ENCODE assay signal across 14 cellular contexts in the genomic region with DNA sequence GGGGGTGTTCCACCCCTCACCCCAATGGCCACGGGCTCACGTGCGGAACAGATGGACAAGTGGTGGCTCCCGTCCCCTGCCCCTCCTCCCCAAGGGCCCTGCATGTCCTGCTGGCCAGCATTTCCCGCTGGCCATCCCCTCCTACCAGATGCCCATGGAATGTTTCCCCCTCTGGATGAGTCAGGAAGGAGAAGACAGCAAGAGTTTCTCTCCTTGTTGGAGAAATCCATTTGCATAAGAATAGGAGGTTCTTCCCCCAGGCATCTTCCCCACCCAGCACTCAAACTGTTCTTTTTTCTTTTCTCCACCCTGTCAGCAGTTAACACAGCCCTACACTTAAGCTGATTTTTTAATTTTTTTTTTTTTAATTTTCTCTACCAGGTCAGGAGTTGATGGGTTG.
A peak's percentile ranks its signal among the peaks of the same experiment; 100 is the strongest.
DNase-seq lines count a peak whose midpoint lies in the region; ATAC-seq and TF ChIP-seq lines count a peak whose summit lies in the region.
"Had no signal": no experiment of that assay in that cellular context is flagged by ENCODE, and none has a peak within 500 bp of the region (broad histone marks: within the 10 kb centered on the region; RNA-seq: fewer than 3 reads in every experiment).

No MANE protein-coding gene starts in this region.

- H3K9me3 Mint-ChIP-seq in WTC11 = peaks cover 50% of the 10 kb centered on the region

- no peaks in the 10 kb centered on the region for H3K27me3 Mint-ChIP-seq in WTC11 (ENCODE audit: low read depth)
- H3K27me3 Mint-ChIP-seq: B cell; CD4-positive, alpha-beta memory T cell had no signal

- H3K9me3 ChIP-seq in A673 (ENCODE audit: low read depth, low read length, poor library complexity, severe bottlenecking) (peaks cover 17% of the 10 kb centered on the region), HAP-1 (no peaks in the 10 kb centered on the region; the same call in 1 of the 2 replicates), BE2C (no peaks in the 10 kb centered on the region)

- H3K36me3 Mint-ChIP-seq in WTC11 = peaks cover 52% of the 10 kb centered on the region
- H3K36me3 Mint-ChIP-seq: CD4-positive, alpha-beta memory T cell had no signal

- no peak overlapping the region for H3K27ac ChIP-seq in A673 (ENCODE audit: low read depth, low read length, poor library complexity, severe bottlenecking)
- H3K27ac ChIP-seq: 22Rv1, C4-2B had no signal

- TF ChIP-seq CTCF in A673 (conservative IDR thresholded peaks at IDR 0.05; ENCODE audit: low read depth, low read length) (no peak), WTC11 (IDR thresholded peaks at IDR 0.05) (no peak), BE2C (IDR thresholded peaks at IDR 0.05; ENCODE audit: low read depth, low read length) (no peak)

- H3K4me3 Mint-ChIP-seq in WTC11 = no peak overlapping the region
- H3K4me3 Mint-ChIP-seq: B cell; CD4-positive, alpha-beta memory T cell had no signal

- H3K4me3 ChIP-seq in A673 (ENCODE audit: low read depth, low read length, poor library complexity, severe bottlenecking) (no peak overlapping the region), HAP-1 (no peak overlapping the region), BE2C (ENCODE audit: low read depth, low read length) (no peak overlapping the region)

- BruUV-seq in A673 (replicated peaks; lab: Mats Ljungman, UMichigan) = no TSS peak

- H3K36me3 ChIP-seq in A673 (ENCODE audit: insufficient read depth, low read length, poor library complexity, severe bottlenecking) (no peaks in the 10 kb centered on the region), HAP-1 (replicated peaks) (no peaks in the 10 kb centered on the region), BE2C (no peaks in the 10 kb centered on the region)

- DNase-seq in A673 (ENCODE audit: low spot score) = peak; percentile 2
- peak; percentile 17 to 22 for DNase-seq in HAP-1 (ENCODE audit: low spot score in 2 of 2)
- DNase-seq in WTC11 (ENCODE audit: low spot score) = no peak
- DNase-seq in iPS DF 19.7 (ENCODE audit: low read depth, low spot score) = peak; percentile 12
- DNase-seq in BE2C = no peak
- DNase-seq in ecto neural progenitor cell (ENCODE audit: low spot score) = no peak
- no peak for DNase-seq in kidney tubule cell (ENCODE audit: low spot score)
- DNase-seq: CD4-positive, alpha-beta memory T cell; DMS79; GOT3 had no signal

- H3K4me1 ChIP-seq in A673 (ENCODE audit: insufficient read depth, low read length, poor library complexity, severe bottlenecking) = no peaks in the 10 kb centered on the region
- no peaks in the 10 kb centered on the region for H3K4me1 ChIP-seq in HAP-1
- no peaks in the 10 kb centered on the region for H3K4me1 ChIP-seq in BE2C

- peaks cover 11% of the 10 kb centered on the region for H3K4me1 Mint-ChIP-seq in WTC11
- H3K4me1 Mint-ChIP-seq: B cell; CD4-positive, alpha-beta memory T cell had no signal

- peak overlapping the region; percentile 6; the same call in 1 of the 2 replicates for H3K27ac Mint-ChIP-seq in WTC11
- H3K27ac Mint-ChIP-seq: B cell; CD4-positive, alpha-beta memory T cell had no signal

- H3K27me3 ChIP-seq in A673 (replicated peaks; ENCODE audit: insufficient read depth, low read depth, low read length, poor library complexity) = no peaks in the 10 kb centered on the region
- no peaks in the 10 kb centered on the region for H3K27me3 ChIP-seq in HAP-1 (ENCODE audit: low read depth)
- H3K27me3 ChIP-seq in BE2C = no peaks in the 10 kb centered on the region

- ATAC-seq in WTC11 = peak; percentile 90
- no peak for ATAC-seq in HG03432 (IDR thresholded peaks at IDR 0.05; ENCODE audit: unreplicated experiment)

- POLR2A ChIA-PET in A673 (lab: Charles Lee; ENCODE audit: low non-redundant PET) = no interaction called here
- POLR2A ChIA-PET in WTC11 (lab: Charles Lee) = no interaction called here

- intact Hi-C loops in A673 (cut with micrococcal nuclease; ENCODE audit: unreplicated experiment) = no loop called here

- in situ Hi-C loops in HAP-1 (cut with MboI; ENCODE audit: low sequenced_read_pairs) = no loop called here

- CTCF ChIA-PET in A673 (lab: Charles Lee) = no interaction called here
- CTCF ChIA-PET in WTC11 (lab: Charles Lee) = no interaction called here

TF ChIP-seq in WTC11, 78 proteins besides CTCF, POLR2A, EP300 and RAD21:
- TF ChIP-seq ZSCAN18 (CRISPR knock-in tag; IDR thresholded peaks at IDR 0.05) (0 out of 2 replicates have a peak, but pooled peaks have one; percentile 32), HMGA2 (CRISPR knock-in tag; IDR thresholded peaks at IDR 0.05) (no peak), ESRRA (CRISPR knock-in tag; IDR thresholded peaks at IDR 0.05; ENCODE audit: borderline replicate concordance) (no peak), MXD4 (CRISPR knock-in tag; IDR thresholded peaks at IDR 0.05; ENCODE audit: borderline replicate concordance) (no peak), SMAD3 (CRISPR knock-in tag; IDR thresholded peaks at IDR 0.05; ENCODE audit: borderline replicate concordance) (no peak), PRRX2 (CRISPR knock-in tag; IDR thresholded peaks at IDR 0.05) (0 out of 2 replicates have a peak, but pooled peaks have one; percentile 39)
- TF ChIP-seq, protein P1, sequence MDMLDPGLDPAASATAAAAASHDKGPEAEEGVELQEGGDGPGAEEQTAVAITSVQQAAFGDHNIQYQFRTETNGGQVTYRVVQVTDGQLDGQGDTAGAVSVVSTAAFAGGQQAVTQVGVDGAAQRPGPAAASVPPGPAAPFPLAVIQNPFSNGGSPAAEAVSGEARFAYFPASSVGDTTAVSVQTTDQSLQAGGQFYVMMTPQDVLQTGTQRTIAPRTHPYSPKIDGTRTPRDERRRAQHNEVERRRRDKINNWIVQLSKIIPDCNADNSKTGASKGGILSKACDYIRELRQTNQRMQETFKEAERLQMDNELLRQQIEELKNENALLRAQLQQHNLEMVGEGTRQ (CRISPR knock-in tag; IDR thresholded peaks at IDR 0.05) = no peak

Comparison
In these comparisons a context has a peak if more than half of its experiments do, and no peak if none do; other contexts are left out.
1. DNase-seq: peak in A673 (single experiment), HAP-1 (2 of 2) and iPS DF 19.7 (single experiment); none in WTC11 (single experiment), BE2C (single experiment), ecto neural progenitor cell (single experiment) and kidney tubule cell (single experiment).